ENCODE assay signal across 8 cellular contexts in genomic region chr5:139651502-139651862, GRCh38. TPM values are rescaled to one million over a fixed set of nuclear protein-coding genes. Genes with fewer than 3 reads are reported as not detected.
A peak's percentile ranks its signal among the peaks of the same experiment; 100 is the strongest.
DNase-seq lines count a peak whose midpoint lies in the region; ATAC-seq and TF ChIP-seq lines count a peak whose summit lies in the region.

No MANE protein-coding gene starts in this region.

- POLR2A ChIA-PET in activated CD4-positive, alpha-beta memory T cell treated with anti-CD3 and anti-CD28 coated beads, Interleukin-2, amount 10 ng/mL, durations not matched to agents 7 days and 5 days (lab: Charles Lee) = interaction anchor here (1.2 kb wide), 1 partner anchor 20 kb away, joined by 3 read pairs; no protein-coding TSS in a partner anchor

- H3K9me3 Mint-ChIP-seq in activated T-cell treated with anti-CD3 and anti-CD28 coated beads, Interleukin-2, amount 50 U/mL, for 72 hours = no peaks in the 10 kb centered on the region
- H3K9me3 Mint-ChIP-seq in memory B cell = no peaks in the 10 kb centered on the region
- no peaks in the 10 kb centered on the region for H3K9me3 Mint-ChIP-seq in type B pancreatic cell
- no peaks in the 10 kb centered on the region for H3K9me3 Mint-ChIP-seq in activated CD4-positive, alpha-beta memory T cell treated with anti-CD3 and anti-CD28 coated beads, Interleukin-2, amount 10 ng/mL, durations not matched to agents 7 days and 5 days

- no peak for DNase-seq in activated T-cell treated with anti-CD3 and anti-CD28 coated beads, Interleukin-2, amount 50 U/mL, for 72 hours
- DNase-seq in activated T-cell treated with anti-CD3 and anti-CD28 coated beads for 4 hours = no peak
- DNase-seq in astrocyte of the hippocampus (ENCODE audit: low read depth, low spot score) = peak; percentile 51
- DNase-seq in memory B cell (ENCODE audit: low spot score in 2 of 2) = no peak
- DNase-seq in type B pancreatic cell (ENCODE audit: extremely low spot score, unreplicated experiment) = no peak
- DNase-seq in activated CD4-positive, alpha-beta memory T cell treated with anti-CD3 and anti-CD28 coated beads, Interleukin-2, amount 10 ng/mL, durations not matched to agents 7 days and 5 days = no peak

- H3K36me3 Mint-ChIP-seq in activated T-cell treated with anti-CD3 and anti-CD28 coated beads, Interleukin-2, amount 50 U/mL, for 72 hours (ENCODE audit: insufficient read depth in 2 of 2) = peaks cover 0 to 1% of the 10 kb centered on the region in 2 donors
- H3K36me3 Mint-ChIP-seq in memory B cell (peaks cover 10% of the 10 kb centered on the region), type B pancreatic cell (no peaks in the 10 kb centered on the region)
- no peaks in the 10 kb centered on the region for H3K36me3 Mint-ChIP-seq in activated CD4-positive, alpha-beta memory T cell treated with anti-CD3 and anti-CD28 coated beads, Interleukin-2, amount 10 ng/mL, durations not matched to agents 7 days and 5 days (ENCODE audit: low read depth)

- no peak for TF ChIP-seq CTCF in type B pancreatic cell (conservative IDR thresholded peaks at IDR 0.05)

- no peak overlapping the region for H3K27ac Mint-ChIP-seq in activated T-cell treated with anti-CD3 and anti-CD28 coated beads, Interleukin-2, amount 50 U/mL, for 72 hours
- H3K27ac Mint-ChIP-seq in memory B cell (peak overlapping the region; percentile 96), type B pancreatic cell (peak overlapping the region; percentile 74)
- no peak overlapping the region for H3K27ac Mint-ChIP-seq in activated CD4-positive, alpha-beta memory T cell treated with anti-CD3 and anti-CD28 coated beads, Interleukin-2, amount 10 ng/mL, durations not matched to agents 7 days and 5 days

- CTCF ChIA-PET in activated CD4-positive, alpha-beta memory T cell treated with anti-CD3 and anti-CD28 coated beads, Interleukin-2, amount 10 ng/mL, durations not matched to agents 7 days and 5 days (lab: Charles Lee) = interaction anchor here (0.7 to 1.4 kb wide), 4 partner anchors 15 to 731 kb away, joined by 3 to 9 read pairs (median 3); no protein-coding TSS in a partner anchor

- H3K4me3 Mint-ChIP-seq in activated T-cell treated with anti-CD3 and anti-CD28 coated beads, Interleukin-2, amount 50 U/mL, for 72 hours = peak overlapping the region; percentile 17 to 23
- H3K4me3 Mint-ChIP-seq in memory B cell (peak overlapping the region; percentile 99), type B pancreatic cell (peak overlapping the region; percentile 98)
- no peak overlapping the region for H3K4me3 Mint-ChIP-seq in activated CD4-positive, alpha-beta memory T cell treated with anti-CD3 and anti-CD28 coated beads, Interleukin-2, amount 10 ng/mL, durations not matched to agents 7 days and 5 days

- H3K27me3 Mint-ChIP-seq in activated T-cell treated with anti-CD3 and anti-CD28 coated beads, Interleukin-2, amount 50 U/mL, for 72 hours (ENCODE audit: low read depth) = peaks cover 66% of the 10 kb centered on the region
- no peaks in the 10 kb centered on the region for H3K27me3 Mint-ChIP-seq in memory B cell
- H3K27me3 Mint-ChIP-seq in type B pancreatic cell = peaks cover 2% of the 10 kb centered on the region
- peaks cover 51% of the 10 kb centered on the region for H3K27me3 Mint-ChIP-seq in activated CD4-positive, alpha-beta memory T cell treated with anti-CD3 and anti-CD28 coated beads, Interleukin-2, amount 10 ng/mL, durations not matched to agents 7 days and 5 days

- H3K4me1 Mint-ChIP-seq in activated T-cell treated with anti-CD3 and anti-CD28 coated beads, Interleukin-2, amount 50 U/mL, for 72 hours (ENCODE audit: low read depth) = peaks cover 45% of the 10 kb centered on the region
- H3K4me1 Mint-ChIP-seq in memory B cell = peaks cover 57% of the 10 kb centered on the region
- peaks cover 41% of the 10 kb centered on the region for H3K4me1 Mint-ChIP-seq in type B pancreatic cell (ENCODE audit: unreplicated experiment)
- peaks cover 34% of the 10 kb centered on the region for H3K4me1 Mint-ChIP-seq in activated CD4-positive, alpha-beta memory T cell treated with anti-CD3 and anti-CD28 coated beads, Interleukin-2, amount 10 ng/mL, durations not matched to agents 7 days and 5 days

- no peak for ATAC-seq in activated T-cell treated with anti-CD3 and anti-CD28 coated beads, Interleukin-2, amount 50 U/mL, for 72 hours (replicated peaks in 1 of 2)
- no peak for ATAC-seq in memory B cell (ENCODE audit: low read depth)
- no peak for ATAC-seq in GM18867 (IDR thresholded peaks at IDR 0.05; ENCODE audit: unreplicated experiment)
- ATAC-seq in HG03354 (IDR thresholded peaks at IDR 0.05; ENCODE audit: poor library complexity, severe bottlenecking, unreplicated experiment) = no peak

RNA-seq across cellular contexts. Expression of gene CXXC5, which starts 3.3 kb away (rescaled TPM):
- 1 to 10 TPM; 1.2 to 1.9 TPM for total RNA-seq in activated T-cell treated with anti-CD3 and anti-CD28 coated beads, Interleukin-2, amount 50 U/mL, for 72 hours
- total RNA-seq in type B pancreatic cell (ENCODE audit: low replicate concordance) = 46.7 and 58.6 TPM in 2 replicates
- 1 to 10 TPM; 1.4 to 1.7 TPM for total RNA-seq in activated CD4-positive, alpha-beta memory T cell treated with anti-CD3 and anti-CD28 coated beads, Interleukin-2, amount 10 ng/mL, durations not matched to agents 7 days and 5 days

Comparison
In these comparisons a context has a peak if more than half of its experiments do, and no peak if none do; other contexts are left out.
1. H3K27ac Mint-ChIP-seq: peak in memory B cell (single experiment) and type B pancreatic cell (single experiment); none in activated T-cell treated with anti-CD3 and anti-CD28 coated beads, Interleukin-2, amount 50 U/mL, for 72 hours (single experiment) and activated CD4-positive, alpha-beta memory T cell treated with anti-CD3 and anti-CD28 coated beads, Interleukin-2, amount 10 ng/mL, durations not matched to agents 7 days and 5 days (single experiment).
2. RNA of gene CXXC5, which starts 3.3 kb away (total RNA-seq): 46.7 to 58.6 TPM in type B pancreatic cell; 1.2 to 1.9 TPM in activated T-cell treated with anti-CD3 and anti-CD28 coated beads, Interleukin-2, amount 50 U/mL, for 72 hours and 1.4 to 1.7 TPM in activated CD4-positive, alpha-beta memory T cell treated with anti-CD3 and anti-CD28 coated beads, Interleukin-2, amount 10 ng/mL, durations not matched to agents 7 days and 5 days; every median in the first group is over 10 times any median in the second.